ENCODE assay signal across 8 cellular contexts in genomic region chr16:68311316-68311620, GRCh38. TPM values are rescaled to one million over a fixed set of nuclear protein-coding genes. Genes with fewer than 3 reads are reported as not detected.
DNase-seq lines count a peak whose midpoint lies in the region; ATAC-seq lines count a peak whose summit lies in the region.

No MANE protein-coding gene starts in this region.

- H3K27me3 Mint-ChIP-seq in activated T-cell treated with anti-CD3 and anti-CD28 coated beads, Interleukin-2, amount 50 U/mL, for 72 hours (ENCODE audit: low read depth) = no peaks in the 10 kb centered on the region
- H3K27me3 Mint-ChIP-seq in stimulated activated naive CD8-positive, alpha-beta T cell treated with anti-CD3 and anti-CD28 coated beads, Interleukin-15, amount 100 ng/mL, for 72 hours = no peaks in the 10 kb centered on the region

- H3K27ac ChIP-seq in BLaER1 treated with 17β-estradiol and CSF1 and Interleukin-3, amounts not matched to agents 10 nM and 100 nM = peak overlapping the region; percentile 9 to 91 (median 85); a peak in 21 of 22 replicates
- H3K27ac ChIP-seq in HUES48 (ENCODE audit: low read depth, low read length) = peak overlapping the region; percentile 87

- H3K9ac ChIP-seq in BLaER1 treated with 17β-estradiol and CSF1 and Interleukin-3, amounts not matched to agents 10 nM and 100 nM = peak overlapping the region; percentile 89 to 97 (median 92)
- H3K9ac ChIP-seq in HUES48 (ENCODE audit: low read depth, low read length) = peak overlapping the region; percentile 86

- no peaks in the 10 kb centered on the region for H3K9me3 ChIP-seq in BLaER1 treated with 17β-estradiol and CSF1 and Interleukin-3, amounts not matched to agents 10 nM and 100 nM (replicated peaks in 1 of 11)
- H3K9me3 ChIP-seq in HUES48 (ENCODE audit: control insufficient read depth, insufficient read depth, low read length) = no peaks in the 10 kb centered on the region

- ATAC-seq in activated T-cell treated with anti-CD3 and anti-CD28 coated beads, Interleukin-2, amount 50 U/mL, for 72 hours (replicated peaks in 1 of 2) = peak in 1 of 2 donors; percentile 75
- ATAC-seq in stimulated activated naive CD8-positive, alpha-beta T cell treated with anti-CD3 and anti-CD28 coated beads, Interleukin-15, amount 100 ng/mL, for 72 hours = no peak
- no peak for ATAC-seq in HG02798 (IDR thresholded peaks at IDR 0.05; ENCODE audit: poor library complexity, unreplicated experiment)

- H4K20me1 ChIP-seq in BLaER1 treated with 17β-estradiol and CSF1 and Interleukin-3, amounts not matched to agents 10 nM and 100 nM = peaks cover 4 to 41% (median 24%) of the 10 kb centered on the region in 11 experiments; a peak in 19 of 22 replicates

- peak overlapping the region; percentile 85 for H3K27ac Mint-ChIP-seq in activated T-cell treated with anti-CD3 and anti-CD28 coated beads, Interleukin-2, amount 50 U/mL, for 72 hours
- peak overlapping the region; percentile 89 to 92 for H3K27ac Mint-ChIP-seq in stimulated activated naive CD8-positive, alpha-beta T cell treated with anti-CD3 and anti-CD28 coated beads, Interleukin-15, amount 100 ng/mL, for 72 hours

- H3K4me1 Mint-ChIP-seq in activated T-cell treated with anti-CD3 and anti-CD28 coated beads, Interleukin-2, amount 50 U/mL, for 72 hours (ENCODE audit: low read depth) = peaks cover 45% of the 10 kb centered on the region
- H3K4me1 Mint-ChIP-seq in stimulated activated naive CD8-positive, alpha-beta T cell treated with anti-CD3 and anti-CD28 coated beads, Interleukin-15, amount 100 ng/mL, for 72 hours = peaks cover 53% of the 10 kb centered on the region

- no peaks in the 10 kb centered on the region for H3K9me3 Mint-ChIP-seq in activated T-cell treated with anti-CD3 and anti-CD28 coated beads, Interleukin-2, amount 50 U/mL, for 72 hours
- H3K9me3 Mint-ChIP-seq in stimulated activated naive CD8-positive, alpha-beta T cell treated with anti-CD3 and anti-CD28 coated beads, Interleukin-15, amount 100 ng/mL, for 72 hours = no peaks in the 10 kb centered on the region

- peak overlapping the region; percentile 88 to 98 (median 93) for H3K4me2 ChIP-seq in BLaER1 treated with 17β-estradiol and CSF1 and Interleukin-3, amounts not matched to agents 10 nM and 100 nM

- peaks cover 6 to 13% of the 10 kb centered on the region in 2 donors for H3K36me3 Mint-ChIP-seq in activated T-cell treated with anti-CD3 and anti-CD28 coated beads, Interleukin-2, amount 50 U/mL, for 72 hours (ENCODE audit: insufficient read depth in 2 of 2)

- peaks cover 54 to 72% (median 64%) of the 10 kb centered on the region in 11 experiments for H3K36me3 ChIP-seq in BLaER1 treated with 17β-estradiol and CSF1 and Interleukin-3, amounts not matched to agents 10 nM and 100 nM
- peaks cover 52% of the 10 kb centered on the region for H3K36me3 ChIP-seq in HUES48 (ENCODE audit: control insufficient read depth, insufficient read depth, low read length)

- peak overlapping the region; percentile 86 to 91 for H3K4me3 Mint-ChIP-seq in activated T-cell treated with anti-CD3 and anti-CD28 coated beads, Interleukin-2, amount 50 U/mL, for 72 hours
- H3K4me3 Mint-ChIP-seq in stimulated activated naive CD8-positive, alpha-beta T cell treated with anti-CD3 and anti-CD28 coated beads, Interleukin-15, amount 100 ng/mL, for 72 hours = peak overlapping the region; percentile 88 to 98

- H3K27me3 ChIP-seq in BLaER1 treated with 17β-estradiol and CSF1 and Interleukin-3, amounts not matched to agents 10 nM and 100 nM = no peaks in the 10 kb centered on the region
- no peaks in the 10 kb centered on the region for H3K27me3 ChIP-seq in HUES48 (ENCODE audit: control insufficient read depth, insufficient read depth, low read length)

- H3K4me3 ChIP-seq in BLaER1 treated with 17β-estradiol and CSF1 and Interleukin-3, amounts not matched to agents 10 nM and 100 nM = peak overlapping the region; percentile 84 to 98 (median 94)
- peak overlapping the region; percentile 97 for H3K4me3 ChIP-seq in HUES48 (ENCODE audit: low read depth, low read length)

- DNase-seq in activated T-cell treated with anti-CD3 and anti-CD28 coated beads, Interleukin-2, amount 50 U/mL, for 72 hours = peak; percentile 64 to 77
- DNase-seq in iris pigment epithelial cell (ENCODE audit: low read depth) (peak; percentile 60), midbrain (lab: John Stamatoyannopoulos, UW) (no peak), hippocampal formation (lab: John Stamatoyannopoulos, UW) (no peak)
- DNase-seq in stimulated activated naive CD8-positive, alpha-beta T cell treated with anti-CD3 and anti-CD28 coated beads, Interleukin-15, amount 100 ng/mL, for 72 hours = no peak

- peaks cover 27 to 38% (median 31%) of the 10 kb centered on the region in 10 experiments for H3K4me1 ChIP-seq in BLaER1 treated with 17β-estradiol and CSF1 and Interleukin-3, amounts not matched to agents 10 nM and 100 nM
- peaks cover 12% of the 10 kb centered on the region for H3K4me1 ChIP-seq in HUES48 (ENCODE audit: control insufficient read depth, insufficient read depth, low read length)

RNA-seq across cellular contexts. Expression of gene PRMT7, which starts 0.4 kb away (rescaled TPM):
- total RNA-seq in activated T-cell treated with anti-CD3 and anti-CD28 coated beads, Interleukin-2, amount 50 U/mL, for 72 hours = 10 to 100 TPM; 71.2 to 75.9 TPM

RNA-seq across cellular contexts. Expression of gene SLC7A6OS, which starts 0.5 kb away (rescaled TPM):
- total RNA-seq in activated T-cell treated with anti-CD3 and anti-CD28 coated beads, Interleukin-2, amount 50 U/mL, for 72 hours = 10 to 100 TPM; 21.9 to 25.8 TPM

RNA-seq across cellular contexts. Expression of gene SLC7A6, which starts 46.9 kb away (rescaled TPM):
- 100 to 1,000 TPM in 1 of 2 donors, 10 to 100 TPM in 1; 99.8 to 131 TPM for total RNA-seq in activated T-cell treated with anti-CD3 and anti-CD28 coated beads, Interleukin-2, amount 50 U/mL, for 72 hours

Comparison
In these comparisons a context has a peak if more than half of its experiments do, and no peak if none do; other contexts are left out.
1. DNase-seq: peak in activated T-cell treated with anti-CD3 and anti-CD28 coated beads, Interleukin-2, amount 50 U/mL, for 72 hours (2 of 2) and iris pigment epithelial cell (single experiment); none in stimulated activated naive CD8-positive, alpha-beta T cell treated with anti-CD3 and anti-CD28 coated beads, Interleukin-15, amount 100 ng/mL, for 72 hours (0 of 2), midbrain (single experiment) and hippocampal formation (0 of 2).